Comparison of ENCODE assay signal across 11 cellular contexts in genomic region chr11:6608011-6608410, GRCh38. TPM values are rescaled to one million over a fixed set of nuclear protein-coding genes. Genes with fewer than 3 reads are reported as not detected.
DNase-seq lines count a peak whose midpoint lies in the region; ATAC-seq and TF ChIP-seq lines count a peak whose summit lies in the region.
"Had no signal": no experiment of that assay in that cellular context is flagged by ENCODE, and none has a peak within 500 bp of the region (broad histone marks: within the 10 kb centered on the region; RNA-seq: fewer than 3 reads in every experiment).

No MANE protein-coding gene starts in this region.

- peaks cover 20% of the 10 kb centered on the region for H3K4me1 Mint-ChIP-seq in WTC11
- peaks cover 11% of the 10 kb centered on the region for H3K4me1 Mint-ChIP-seq in glutamatergic neuron (ENCODE audit: low read depth, unreplicated experiment)
- H3K4me1 Mint-ChIP-seq in activated T-cell treated with anti-CD3 and anti-CD28 coated beads, Interleukin-2, amount 50 U/mL, for 4 hours (ENCODE audit: low read depth), result peaks cover 38% of the 10 kb centered on the region

- H3K27me3 ChIP-seq in SK-N-SH (ENCODE audit: insufficient read depth) (no peaks in the 10 kb centered on the region), smooth muscle cell (ENCODE audit: low read depth) (no peaks in the 10 kb centered on the region)

- H3K9me3 ChIP-seq in SK-N-SH (no peaks in the 10 kb centered on the region), smooth muscle cell (replicated peaks; ENCODE audit: low read depth) (no peaks in the 10 kb centered on the region)

- TF ChIP-seq CTCF in SK-N-SH (IDR thresholded peaks at IDR 0.05) (no peak), WTC11 (IDR thresholded peaks at IDR 0.05) (no peak), glutamatergic neuron (IDR thresholded peaks at IDR 0.05; ENCODE audit: partially characterized antibody, unreplicated experiment) (no peak), smooth muscle cell (IDR thresholded peaks at IDR 0.05; ENCODE audit: borderline replicate concordance, insufficient read depth, poor library complexity, severe bottlenecking) (no peak)

- H3K4me1 ChIP-seq in SK-N-SH (ENCODE audit: control insufficient read depth in 1 of 2, insufficient read depth in 2 of 2, low read depth in 1 of 2, low read length in 1 of 2), result peaks cover 26 to 49% of the 10 kb centered on the region in 2 experiments
- peaks cover 42% of the 10 kb centered on the region for H3K4me1 ChIP-seq in smooth muscle cell (ENCODE audit: low read depth)

- H3K79me2 ChIP-seq in SK-N-SH (ENCODE audit: insufficient read depth), result peaks cover 86% of the 10 kb centered on the region
- H3K79me2 ChIP-seq in smooth muscle cell (ENCODE audit: low read depth), result peaks cover 76% of the 10 kb centered on the region

- H2AFZ ChIP-seq in SK-N-SH (ENCODE audit: low read depth) (no peak overlapping the region), smooth muscle cell (ENCODE audit: low read depth) (no peak overlapping the region)

- TF ChIP-seq RAD21 in SK-N-SH (IDR thresholded peaks at IDR 0.05; ENCODE audit: low read length), result no peak

- H3K36me3 Mint-ChIP-seq in WTC11, result peaks cover 36% of the 10 kb centered on the region
- H3K36me3 Mint-ChIP-seq in glutamatergic neuron (ENCODE audit: unreplicated experiment), result no peaks in the 10 kb centered on the region
- peaks cover 27% of the 10 kb centered on the region for H3K36me3 Mint-ChIP-seq in activated T-cell treated with anti-CD3 and anti-CD28 coated beads, Interleukin-2, amount 50 U/mL, for 4 hours (ENCODE audit: insufficient read depth)

- no peak for TF ChIP-seq EP300 in SK-N-SH (IDR thresholded peaks at IDR 0.05; ENCODE audit: borderline replicate concordance in 1 of 2, low read depth in 1 of 2, low read length in 1 of 2)

- peak overlapping the region; percentile 86 for H3K4me2 ChIP-seq in SK-N-SH
- peak overlapping the region; percentile 92 for H3K4me2 ChIP-seq in smooth muscle cell

- no peak for DNase-seq in SK-N-SH
- no peak for DNase-seq in WTC11 (ENCODE audit: low spot score)
- DNase-seq in glutamatergic neuron, result no peak
- no peak for DNase-seq in smooth muscle cell (lab: John Stamatoyannopoulos, UW; ENCODE audit: unreplicated experiment)
- DNase-seq in NOMO-1 treated with dmso at 0.1 percent for 144 hours (lab: John Stamatoyannopoulos, UW; ENCODE audit: unreplicated experiment), result no peak
- DNase-seq in activated T-cell treated with anti-CD3 and anti-CD28 coated beads, Interleukin-2, amount 50 U/mL, for 4 hours, result no peak
- DNase-seq: 8988T, NCI-H526 treated with DMSO at 0.1 percent for 48 hours, T-helper 9 cell had no signal

- peaks cover 52% of the 10 kb centered on the region for H3F3A ChIP-seq in SK-N-SH (replicated peaks; ENCODE audit: insufficient read depth)
- peaks cover 56% of the 10 kb centered on the region for H3F3A ChIP-seq in smooth muscle cell (ENCODE audit: low read depth)

- POLR2A ChIA-PET in SK-N-SH (lab: Yijun Ruan, JAX), result interaction anchor here (0.6 to 1.1 kb wide), 2 partner anchors 11 to 44 kb away, joined by 3 to 4 read pairs; no protein-coding TSS in a partner anchor
- POLR2A ChIA-PET in WTC11 (lab: Charles Lee), result interaction anchor here (1.6 to 2.9 kb wide), 2 partner anchors 13 to 75 kb away, joined by 5 to 11 read pairs; partner anchors contain the start of gene MRPL17

- H3K27ac Mint-ChIP-seq in WTC11, result peak overlapping the region; percentile 96; the same call in 1 of the 2 replicates
- H3K27ac Mint-ChIP-seq in glutamatergic neuron (ENCODE audit: unreplicated experiment), result peak overlapping the region; percentile 25

- no peaks in the 10 kb centered on the region for H3K9me2 ChIP-seq in SK-N-SH

- no peak overlapping the region for H3K4me3 Mint-ChIP-seq in WTC11
- no peak overlapping the region for H3K4me3 Mint-ChIP-seq in glutamatergic neuron (ENCODE audit: unreplicated experiment)
- no peak overlapping the region for H3K4me3 Mint-ChIP-seq in activated T-cell treated with anti-CD3 and anti-CD28 coated beads, Interleukin-2, amount 50 U/mL, for 4 hours

- CTCF ChIA-PET in SK-N-SH (lab: Yijun Ruan, JAX), result interaction anchor here (0.9 to 2.4 kb wide), 3 partner anchors 11 to 77 kb away, joined by 3 to 9 read pairs (median 6); partner anchors contain the start of genes MRPL17 and TPP1
- CTCF ChIA-PET in WTC11 (lab: Charles Lee), result interaction anchor here (1.1 to 1.7 kb wide), 2 partner anchors 36 to 77 kb away, joined by 3 to 10 read pairs; no protein-coding TSS in a partner anchor

- H4K20me1 ChIP-seq in SK-N-SH (ENCODE audit: insufficient read depth) (no peaks in the 10 kb centered on the region; the same call in 1 of the 2 replicates), smooth muscle cell (ENCODE audit: low read depth) (peaks cover 8% of the 10 kb centered on the region)

- 89% methylated on average over 9 of the region's 9 CpGs for WGBS in SK-N-SH (ENCODE audit: low lambda C conversion rate)
- WGBS in smooth muscle cell (ENCODE audit: low lambda C conversion rate), result 89% methylated on average over 9 of the region's 9 CpGs

- H3K9ac ChIP-seq in SK-N-SH, result no peak overlapping the region
- peak overlapping the region; percentile 51 for H3K9ac ChIP-seq in smooth muscle cell (ENCODE audit: low read depth)

- H3K9me3 Mint-ChIP-seq in WTC11, result no peaks in the 10 kb centered on the region
- peaks cover 8% of the 10 kb centered on the region for H3K9me3 Mint-ChIP-seq in glutamatergic neuron (ENCODE audit: unreplicated experiment)
- H3K9me3 Mint-ChIP-seq in activated T-cell treated with anti-CD3 and anti-CD28 coated beads, Interleukin-2, amount 50 U/mL, for 4 hours, result no peaks in the 10 kb centered on the region

- H3K36me3 ChIP-seq in SK-N-SH (replicated peaks in 1 of 2; ENCODE audit: control insufficient read depth in 1 of 2, insufficient read depth in 2 of 2, low read length in 1 of 2) (peaks cover 34 to 40% of the 10 kb centered on the region in 2 experiments), smooth muscle cell (ENCODE audit: low read depth) (no peaks in the 10 kb centered on the region)

- peak overlapping the region; percentile 91 to 94 for H3K27ac ChIP-seq in SK-N-SH (ENCODE audit: low read depth in 2 of 2, low read length in 1 of 2)
- peak overlapping the region; percentile 99 for H3K27ac ChIP-seq in smooth muscle cell (ENCODE audit: low read depth)

- ATAC-seq in SK-N-SH treated with all-trans-retinoic acid at 6 μM for 48 hours, result no peak
- ATAC-seq in WTC11, result no peak
- no peak for ATAC-seq in activated T-cell treated with anti-CD3 and anti-CD28 coated beads, Interleukin-2, amount 50 U/mL, for 4 hours
- no peak for ATAC-seq in HG02885 (IDR thresholded peaks at IDR 0.05; ENCODE audit: poor library complexity, unreplicated experiment)

- H3K27me3 Mint-ChIP-seq in WTC11 (ENCODE audit: low read depth), result no peaks in the 10 kb centered on the region
- peaks cover 11% of the 10 kb centered on the region for H3K27me3 Mint-ChIP-seq in glutamatergic neuron (ENCODE audit: unreplicated experiment)
- H3K27me3 Mint-ChIP-seq in activated T-cell treated with anti-CD3 and anti-CD28 coated beads, Interleukin-2, amount 50 U/mL, for 4 hours (ENCODE audit: low read depth), result no peaks in the 10 kb centered on the region

- H3K4me3 ChIP-seq in SK-N-SH (ENCODE audit: low read depth in 2 of 2, low read length in 1 of 2) (no peak overlapping the region), smooth muscle cell (no peak overlapping the region)

TF ChIP-seq in SK-N-SH treated with all-trans-retinoic acid at 6 μM for 48 hours, 23 proteins besides CTCF, POLR2A, EP300 and RAD21 (continues in another document):
- no peak for TF ChIP-seq OSR1 (CRISPR knock-in tag; IDR thresholded peaks at IDR 0.05)

TF ChIP-seq in WTC11, 78 proteins besides CTCF, POLR2A, EP300 and RAD21 (continues in another document):
- no peak for TF ChIP-seq MYBL2 (CRISPR knock-in tag; IDR thresholded peaks at IDR 0.05)

RNA-seq across cellular contexts. Expression of gene TAF10, which starts 4.0 kb away (rescaled TPM):
- polyA plus RNA-seq in SK-N-SH (2012; rRNA removed) (163 and 213 TPM in 2 replicates), smooth muscle cell (373 and 378 TPM in 2 replicates)
- 157 and 188 TPM in 2 replicates for polyA plus RNA-seq in SK-N-SH (2012; cell fraction: cytosol; rRNA removed)
- polyA plus RNA-seq in SK-N-SH (2012; cell fraction: nucleus; rRNA removed), result 180 and 245 TPM in 2 replicates
- total RNA-seq in WTC11 (2021) (165 to 186 TPM (median 178 TPM) in 3 replicates), glutamatergic neuron (ENCODE audit: unreplicated experiment) (124 TPM), smooth muscle cell (67.9 and 83.3 TPM in 2 replicates)
- total RNA-seq in activated T-cell treated with anti-CD3 and anti-CD28 coated beads, Interleukin-2, amount 50 U/mL, for 4 hours, result 100 to 1,000 TPM; 163 to 191 (median 188) TPM

RNA-seq across cellular contexts. Expression of gene ILK, which starts 4.4 kb away (rescaled TPM):
- polyA plus RNA-seq in SK-N-SH (2012; rRNA removed), result 241 and 268 TPM in 2 replicates
- 142 and 187 TPM in 2 replicates for polyA plus RNA-seq in SK-N-SH (2012; cell fraction: cytosol; rRNA removed)
- polyA plus RNA-seq in SK-N-SH (2012; cell fraction: nucleus; rRNA removed), result 370 and 429 TPM in 2 replicates
- total RNA-seq in WTC11 (2021), result 97.7 to 112 TPM (median 110 TPM) in 3 replicates
- total RNA-seq in glutamatergic neuron (ENCODE audit: unreplicated experiment), result 168 TPM
- total RNA-seq in smooth muscle cell, result 138 and 166 TPM in 2 replicates
- polyA plus RNA-seq in smooth muscle cell, result 236 and 238 TPM in 2 replicates
- total RNA-seq in activated T-cell treated with anti-CD3 and anti-CD28 coated beads, Interleukin-2, amount 50 U/mL, for 4 hours, result 10 to 100 TPM; 38.6 to 48.9 (median 45.0) TPM

RNA-seq across cellular contexts. Expression of gene RRP8, which starts 4.6 kb away (rescaled TPM):
- polyA plus RNA-seq in SK-N-SH (2012; rRNA removed) (7.8 and 8.6 TPM in 2 replicates), smooth muscle cell (23.5 and 24.9 TPM in 2 replicates)
- 8.1 and 9.8 TPM in 2 replicates for polyA plus RNA-seq in SK-N-SH (2012; cell fraction: cytosol; rRNA removed)
- 16.9 and 18.8 TPM in 2 replicates for polyA plus RNA-seq in SK-N-SH (2012; cell fraction: nucleus; rRNA removed)
- total RNA-seq in WTC11 (2021) (12.5 to 15.0 TPM (median 14.6 TPM) in 3 replicates), glutamatergic neuron (ENCODE audit: unreplicated experiment) (16.2 TPM), smooth muscle cell (10.2 and 13.5 TPM in 2 replicates)
- total RNA-seq in activated T-cell treated with anti-CD3 and anti-CD28 coated beads, Interleukin-2, amount 50 U/mL, for 4 hours, result 10 to 100 TPM; 37.8 to 48.2 (median 41.4) TPM

RNA-seq across cellular contexts. Expression of gene TPP1, which starts 11.2 kb away (rescaled TPM):
- polyA plus RNA-seq in SK-N-SH (2012; rRNA removed), result 94.0 and 105 TPM in 2 replicates
- 81.8 and 90.2 TPM in 2 replicates for polyA plus RNA-seq in SK-N-SH (2012; cell fraction: cytosol; rRNA removed)
- 115 and 129 TPM in 2 replicates for polyA plus RNA-seq in SK-N-SH (2012; cell fraction: nucleus; rRNA removed)
- 36.2 to 51.4 TPM (median 44.8 TPM) in 3 replicates for total RNA-seq in WTC11 (2021)
- 37.7 TPM for total RNA-seq in glutamatergic neuron (ENCODE audit: unreplicated experiment)
- total RNA-seq in smooth muscle cell, result 21.6 and 37.3 TPM in 2 replicates
- polyA plus RNA-seq in smooth muscle cell, result 54.1 and 55.4 TPM in 2 replicates
- total RNA-seq in activated T-cell treated with anti-CD3 and anti-CD28 coated beads, Interleukin-2, amount 50 U/mL, for 4 hours, result 10 to 100 TPM; 25.4 to 35.6 (median 27.3) TPM

RNA-seq across cellular contexts. Expression of gene DCHS1, which starts 47.6 kb away (rescaled TPM):
- polyA plus RNA-seq in SK-N-SH (2012; rRNA removed) (3.0 and 5.7 TPM in 2 replicates), smooth muscle cell (21.0 and 24.5 TPM in 2 replicates)
- polyA plus RNA-seq in SK-N-SH (2012; cell fraction: cytosol; rRNA removed), result 1.0 and 2.3 TPM in 2 replicates
- polyA plus RNA-seq in SK-N-SH (2012; cell fraction: nucleus; rRNA removed), result 8.8 and 12.0 TPM in 2 replicates
- total RNA-seq in WTC11 (2021) (11.5 to 14.2 TPM (median 12.6 TPM) in 3 replicates), glutamatergic neuron (ENCODE audit: unreplicated experiment) (91.5 TPM), smooth muscle cell (25.1 and 34.2 TPM in 2 replicates)
- under 1 TPM; 0.28 to 0.40 (median 0.33) TPM for total RNA-seq in activated T-cell treated with anti-CD3 and anti-CD28 coated beads, Interleukin-2, amount 50 U/mL, for 4 hours
